Comparison of ENCODE assay signal across 2 cellular contexts in genomic region chrX:155056877-155057792, GRCh38.
TF ChIP-seq lines count a peak whose summit lies in the region.

No MANE protein-coding gene starts in this region.

TF ChIP-seq in IMR-90, 13 proteins besides CTCF, POLR2A, EP300 and RAD21:
- peak; percentile 57 for TF ChIP-seq SMC3 (IDR thresholded peaks at IDR 0.05; ENCODE audit: low read depth, low read length)
- TF ChIP-seq MXI1 (IDR thresholded peaks at IDR 0.05; ENCODE audit: borderline replicate concordance, low read depth, low read length): no peak

TF ChIP-seq in K562, 482 proteins besides CTCF, POLR2A, EP300 and RAD21 (continues in another document):
- no peak for TF ChIP-seq POLR2AphosphoS5 (IDR thresholded peaks at IDR 0.05; ENCODE audit: control insufficient read depth, insufficient read depth, low read depth, low read length)
- TF ChIP-seq FOXA3 (CRISPR knock-in tag; conservative IDR thresholded peaks at IDR 0.05 in 1 of 2, IDR thresholded peaks at IDR 0.05 in 1 of 2): no peak
- TF ChIP-seq ZHX1 (conservative IDR thresholded peaks at IDR 0.05; ENCODE audit: low read length): no peak
- no peak for TF ChIP-seq ZNF282 (CRISPR knock-in tag; IDR thresholded peaks at IDR 0.05)
- no peak for TF ChIP-seq HNRNPLL (IDR thresholded peaks at IDR 0.05; ENCODE audit: low read depth, low read length, poor library complexity, severe bottlenecking)
- no peak for TF ChIP-seq CREB3L1 (IDR thresholded peaks at IDR 0.05; ENCODE audit: borderline replicate concordance, low read depth)
- no peak for TF ChIP-seq ZNF384 (IDR thresholded peaks at IDR 0.05; ENCODE audit: low read depth, low read length)
- TF ChIP-seq SRF (CRISPR knock-in tag; IDR thresholded peaks at IDR 0.05): no peak
- TF ChIP-seq TARDBP (IDR thresholded peaks at IDR 0.05): no peak
- no peak for TF ChIP-seq SRSF7 (optimal IDR thresholded peaks at IDR 0.05; ENCODE audit: low read depth, low read length)
- TF ChIP-seq ZNF717 (CRISPR knock-in tag; IDR thresholded peaks at IDR 0.05): no peak
- TF ChIP-seq NEUROD1 (IDR thresholded peaks at IDR 0.05; ENCODE audit: borderline replicate concordance, low read depth, low read length, partially characterized antibody): no peak
- no peak for TF ChIP-seq ATF1 (CRISPR knock-in tag; IDR thresholded peaks at IDR 0.05)
- TF ChIP-seq ATF1 (tag; IDR thresholded peaks at IDR 0.05): peak; percentile 80
- no peak for TF ChIP-seq ARHGAP35 (IDR thresholded peaks at IDR 0.05; ENCODE audit: partially characterized antibody)
- TF ChIP-seq CREM (IDR thresholded peaks at IDR 0.05; ENCODE audit: low read depth): peak; percentile 83
- no peak for TF ChIP-seq KDM2B (CRISPR knock-in tag; IDR thresholded peaks at IDR 0.05)
- TF ChIP-seq POLR2G (IDR thresholded peaks at IDR 0.05; ENCODE audit: low read depth, low read length): peak; percentile 25; the same call in 1 of the 2 replicates
- 0 out of 2 replicates have a peak, but pooled peaks have one; percentile 17 for TF ChIP-seq MYC (IDR thresholded peaks at IDR 0.05; ENCODE audit: low read depth, low read length)
- no peak for TF ChIP-seq MYC (CRISPR knock-in tag; IDR thresholded peaks at IDR 0.05; ENCODE audit: borderline replicate concordance, low read depth)
- TF ChIP-seq HMBOX1 (IDR thresholded peaks at IDR 0.05): no peak
- TF ChIP-seq TCF15 (CRISPR knock-in tag; IDR thresholded peaks at IDR 0.05): no peak
- no peak for TF ChIP-seq NBN (IDR thresholded peaks at IDR 0.05; ENCODE audit: low read depth)
- TF ChIP-seq PREB (CRISPR knock-in tag; IDR thresholded peaks at IDR 0.05): no peak
- no peak for TF ChIP-seq SMARCA5 (IDR thresholded peaks at IDR 0.05)
- no peak for TF ChIP-seq PYGO2 (tag; IDR thresholded peaks at IDR 0.05)
- TF ChIP-seq DDX20 (tag; IDR thresholded peaks at IDR 0.05; ENCODE audit: low read depth): no peak
- TF ChIP-seq ZNF318 (IDR thresholded peaks at IDR 0.05; ENCODE audit: borderline replicate concordance in 1 of 2, low read depth in 1 of 2): no peak
- TF ChIP-seq SMARCC2 (IDR thresholded peaks at IDR 0.05; ENCODE audit: low read depth): no peak
- TF ChIP-seq JUNB (CRISPR knock-in tag; conservative IDR thresholded peaks at IDR 0.05): no peak
- 0 out of 2 replicates have a peak, but pooled peaks have one; percentile 39 for TF ChIP-seq XRCC5 (IDR thresholded peaks at IDR 0.05; ENCODE audit: low read depth, low read length)
- no peak for TF ChIP-seq TOE1 (IDR thresholded peaks at IDR 0.05; ENCODE audit: borderline replicate concordance)
- no peak for TF ChIP-seq TOE1 (CRISPR knock-in tag; IDR thresholded peaks at IDR 0.05; ENCODE audit: borderline replicate concordance, low read depth)
- no peak for TF ChIP-seq MEF2D (tag; conservative IDR thresholded peaks at IDR 0.05; ENCODE audit: low read depth)
- TF ChIP-seq ZNF133 (CRISPR knock-in tag; IDR thresholded peaks at IDR 0.05): no peak
- TF ChIP-seq CC2D1A (IDR thresholded peaks at IDR 0.05): peak; percentile 44; the same call in 1 of the 2 replicates
- no peak for TF ChIP-seq DLX4 (CRISPR knock-in tag; IDR thresholded peaks at IDR 0.05)
- TF ChIP-seq USF1 (CRISPR knock-in tag; IDR thresholded peaks at IDR 0.05): no peak
- TF ChIP-seq KDM4B (IDR thresholded peaks at IDR 0.05; ENCODE audit: borderline replicate concordance in 2 of 2, low read depth in 1 of 2): no peak
- no peak for TF ChIP-seq ZBTB26 (CRISPR knock-in tag; IDR thresholded peaks at IDR 0.05)
- TF ChIP-seq SP1 (CRISPR knock-in tag; IDR thresholded peaks at IDR 0.05): peak; percentile 26; the same call in 1 of the 2 replicates
- peak; percentile 45; the same call in 1 of the 2 replicates for TF ChIP-seq STAG1 (CRISPR knock-in tag; IDR thresholded peaks at IDR 0.05; ENCODE audit: borderline replicate concordance)
